Comparison of ENCODE assay signal across 15 cellular contexts in the genomic region with DNA sequence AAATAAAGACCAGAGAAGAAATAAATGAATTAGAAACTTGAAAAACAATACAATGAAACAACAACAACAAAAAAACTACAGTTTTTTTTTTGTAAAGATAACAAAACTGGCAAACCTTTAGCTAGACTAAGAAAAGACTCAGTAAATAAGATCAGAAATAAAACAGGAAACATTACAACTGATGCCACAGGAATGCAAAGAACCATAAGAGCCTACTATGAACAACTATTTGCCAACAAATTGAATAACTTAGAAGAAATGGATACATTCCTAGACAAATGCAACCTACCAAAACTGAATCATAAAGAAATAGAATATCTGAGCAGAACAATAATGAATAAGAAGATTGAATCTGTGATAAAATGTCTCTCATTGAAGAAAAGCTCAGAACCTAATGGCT.
A peak's percentile ranks its signal among the peaks of the same experiment; 100 is the strongest.
DNase-seq lines count a peak whose midpoint lies in the region; ATAC-seq, FAIRE-seq and TF ChIP-seq lines count a peak whose summit lies in the region.
"Had no signal": no experiment of that assay in that cellular context is flagged by ENCODE, and none has a peak within 500 bp of the region (broad histone marks: within the 10 kb centered on the region; RNA-seq: fewer than 3 reads in every experiment).

No MANE protein-coding gene starts in this region.

- H3K4me1 Mint-ChIP-seq in endothelial cell (ENCODE audit: unreplicated experiment), result no peaks in the 10 kb centered on the region
- H3K4me1 Mint-ChIP-seq: CD4-positive, alpha-beta memory T cell had no signal

- H4K20me1 ChIP-seq in SU-DHL-6 (ENCODE audit: low read depth, low read length), result no peaks in the 10 kb centered on the region

- H3K27ac ChIP-seq in SU-DHL-6 (ENCODE audit: low read depth, low read length), result peak overlapping the region; percentile 62; the same call in 1 of the 2 replicates
- no peak overlapping the region for H3K27ac ChIP-seq in lower lobe of right lung
- H3K27ac ChIP-seq: A549, C4-2B had no signal

- H3K9me3 ChIP-seq in SU-DHL-6 (ENCODE audit: insufficient read depth, low read length) (no peaks in the 10 kb centered on the region), lower lobe of right lung (no peaks in the 10 kb centered on the region)
- H3K9me3 ChIP-seq: A549, BE2C had no signal

- H3F3A ChIP-seq in SU-DHL-6 (ENCODE audit: insufficient read depth), result no peaks in the 10 kb centered on the region

- H3K36me3 Mint-ChIP-seq in endothelial cell (ENCODE audit: low read depth, unreplicated experiment), result no peaks in the 10 kb centered on the region
- H3K36me3 Mint-ChIP-seq: CD4-positive, alpha-beta memory T cell had no signal

- no peaks in the 10 kb centered on the region for H3K4me1 ChIP-seq in lower lobe of right lung
- H3K4me1 ChIP-seq: A549, BE2C had no signal

- no peaks in the 10 kb centered on the region for H3K9me3 Mint-ChIP-seq in endothelial cell (ENCODE audit: unreplicated experiment)

- TF ChIP-seq CTCF in SU-DHL-6 (IDR thresholded peaks at IDR 0.05; ENCODE audit: insufficient read depth, low read length, poor library complexity, severe bottlenecking) (no peak), bronchial epithelial cell (IDR thresholded peaks at IDR 0.05; ENCODE audit: insufficient read depth, low read length, severe bottlenecking) (no peak), endothelial cell (IDR thresholded peaks at IDR 0.05; ENCODE audit: unreplicated experiment) (no peak), lower lobe of right lung (IDR thresholded peaks at IDR 0.05) (no peak)

- ATAC-seq in HG03196 (IDR thresholded peaks at IDR 0.05; ENCODE audit: unreplicated experiment) (no peak), lower lobe of right lung (no peak)
- ATAC-seq: A549 had no signal

- no peak overlapping the region for H3K27ac Mint-ChIP-seq in endothelial cell (ENCODE audit: unreplicated experiment)
- H3K27ac Mint-ChIP-seq: CD4-positive, alpha-beta memory T cell had no signal

- no peaks in the 10 kb centered on the region for H3K27me3 ChIP-seq in SU-DHL-6 (ENCODE audit: low read length)
- no peaks in the 10 kb centered on the region for H3K27me3 ChIP-seq in bronchial epithelial cell (ENCODE audit: control insufficient read depth, insufficient read depth, low read length)
- H3K27me3 ChIP-seq in lower lobe of right lung (ENCODE audit: low read depth), result no peaks in the 10 kb centered on the region
- H3K27me3 ChIP-seq: BE2C had no signal

- H3K4me3 ChIP-seq in SU-DHL-6 (ENCODE audit: insufficient read depth, low read length, poor library complexity, severe bottlenecking) (no peak overlapping the region), bronchial epithelial cell (ENCODE audit: low read depth, low read length) (no peak overlapping the region), lower lobe of right lung (no peak overlapping the region)
- H3K4me3 ChIP-seq: A549 had no signal

- no peak overlapping the region for H3K4me3 Mint-ChIP-seq in endothelial cell (ENCODE audit: unreplicated experiment)
- H3K4me3 Mint-ChIP-seq: CD4-positive, alpha-beta memory T cell had no signal

- no peak overlapping the region for H3K9ac ChIP-seq in SU-DHL-6 (ENCODE audit: low read length)

- H3K4me2 ChIP-seq in SU-DHL-6 (ENCODE audit: low read depth, low read length, poor library complexity, severe bottlenecking), result peak overlapping the region; percentile 50
- H3K4me2 ChIP-seq: A549 had no signal

- H3K27me3 Mint-ChIP-seq in endothelial cell (ENCODE audit: unreplicated experiment), result no peaks in the 10 kb centered on the region
- H3K27me3 Mint-ChIP-seq: CD4-positive, alpha-beta memory T cell had no signal

- 0 out of 2 replicates have a peak, but pooled peaks cover 7% of the 10 kb centered on the region for H3K36me3 ChIP-seq in SU-DHL-6 (ENCODE audit: low read length)
- no peaks in the 10 kb centered on the region for H3K36me3 ChIP-seq in bronchial epithelial cell (ENCODE audit: control insufficient read depth, insufficient read depth, low read length)
- H3K36me3 ChIP-seq in lower lobe of right lung, result no peaks in the 10 kb centered on the region
- H3K36me3 ChIP-seq: BE2C had no signal

- DNase-seq in bronchial epithelial cell (ENCODE audit: low read depth) (peak; percentile 15), fibroblast of peridontal ligament (ENCODE audit: extremely low read depth) (peak; percentile 39), endothelial cell (ENCODE audit: low spot score) (no peak), lower lobe of right lung (no peak), NCI-H146 (lab: John Stamatoyannopoulos, UW) (no peak)
- DNase-seq: BE2C; CD4-positive, alpha-beta memory T cell; DMS153; DND-41; GF-D8; H7 had no signal

- no peak for FAIRE-seq in bronchial epithelial cell (lab: Jason Lieb, UNC)
- FAIRE-seq: A549 had no signal

- peak overlapping the region; percentile 29 for H2AFZ ChIP-seq in SU-DHL-6 (ENCODE audit: low read depth, low read length, severe bottlenecking)

- H3K9me2 ChIP-seq in SU-DHL-6 (replicated peaks; ENCODE audit: insufficient read depth, low read length), result no peaks in the 10 kb centered on the region

- no peaks in the 10 kb centered on the region for H3K79me2 ChIP-seq in SU-DHL-6 (ENCODE audit: insufficient read depth, low read length)

- intact Hi-C loops in lower lobe of right lung (cut with DNase I), result no loop called here

Comparison
In these comparisons a context has a peak if more than half of its experiments do, and no peak if none do; other contexts are left out.
1. DNase-seq: peak in bronchial epithelial cell (single experiment) and fibroblast of peridontal ligament (single experiment); none in endothelial cell (single experiment), lower lobe of right lung (single experiment) and NCI-H146 (single experiment).